In genomic region chr3:116561529-116561928, GRCh38 we compare ENCODE assay signal across 2 cellular contexts.
TF ChIP-seq lines count a peak whose summit lies in the region.

No MANE protein-coding gene starts in this region.

TF ChIP-seq in GM23338, 12 proteins besides CTCF, POLR2A, EP300 and RAD21:
- TF ChIP-seq ZNF462 (CRISPR knock-in tag; IDR thresholded peaks at IDR 0.05): no peak
- TF ChIP-seq ZNF331 (CRISPR knock-in tag; IDR thresholded peaks at IDR 0.05; ENCODE audit: low read depth): no peak
- TF ChIP-seq POLR2AphosphoS5 (IDR thresholded peaks at IDR 0.05; ENCODE audit: low read depth): no peak
- TF ChIP-seq ZNF114 (CRISPR knock-in tag; IDR thresholded peaks at IDR 0.05): no peak
- TF ChIP-seq CREB1 (CRISPR knock-in tag; IDR thresholded peaks at IDR 0.05; ENCODE audit: low read depth): no peak
- no peak for TF ChIP-seq EZH2phosphoT487 (IDR thresholded peaks at IDR 0.05; ENCODE audit: unreplicated experiment)
- TF ChIP-seq EZH2 (IDR thresholded peaks at IDR 0.05; ENCODE audit: low read depth, unreplicated experiment): no peak
- no peak for TF ChIP-seq ETS1 (IDR thresholded peaks at IDR 0.05)
- no peak for TF ChIP-seq REST (IDR thresholded peaks at IDR 0.05; ENCODE audit: unreplicated experiment)
- no peak for TF ChIP-seq JUNB (IDR thresholded peaks at IDR 0.05; ENCODE audit: unreplicated experiment)

TF ChIP-seq in H1, 55 proteins besides CTCF, POLR2A, EP300 and RAD21 (continued from another document):
- no peak for TF ChIP-seq CREB1 (IDR thresholded peaks at IDR 0.05)
